In the genomic region with DNA sequence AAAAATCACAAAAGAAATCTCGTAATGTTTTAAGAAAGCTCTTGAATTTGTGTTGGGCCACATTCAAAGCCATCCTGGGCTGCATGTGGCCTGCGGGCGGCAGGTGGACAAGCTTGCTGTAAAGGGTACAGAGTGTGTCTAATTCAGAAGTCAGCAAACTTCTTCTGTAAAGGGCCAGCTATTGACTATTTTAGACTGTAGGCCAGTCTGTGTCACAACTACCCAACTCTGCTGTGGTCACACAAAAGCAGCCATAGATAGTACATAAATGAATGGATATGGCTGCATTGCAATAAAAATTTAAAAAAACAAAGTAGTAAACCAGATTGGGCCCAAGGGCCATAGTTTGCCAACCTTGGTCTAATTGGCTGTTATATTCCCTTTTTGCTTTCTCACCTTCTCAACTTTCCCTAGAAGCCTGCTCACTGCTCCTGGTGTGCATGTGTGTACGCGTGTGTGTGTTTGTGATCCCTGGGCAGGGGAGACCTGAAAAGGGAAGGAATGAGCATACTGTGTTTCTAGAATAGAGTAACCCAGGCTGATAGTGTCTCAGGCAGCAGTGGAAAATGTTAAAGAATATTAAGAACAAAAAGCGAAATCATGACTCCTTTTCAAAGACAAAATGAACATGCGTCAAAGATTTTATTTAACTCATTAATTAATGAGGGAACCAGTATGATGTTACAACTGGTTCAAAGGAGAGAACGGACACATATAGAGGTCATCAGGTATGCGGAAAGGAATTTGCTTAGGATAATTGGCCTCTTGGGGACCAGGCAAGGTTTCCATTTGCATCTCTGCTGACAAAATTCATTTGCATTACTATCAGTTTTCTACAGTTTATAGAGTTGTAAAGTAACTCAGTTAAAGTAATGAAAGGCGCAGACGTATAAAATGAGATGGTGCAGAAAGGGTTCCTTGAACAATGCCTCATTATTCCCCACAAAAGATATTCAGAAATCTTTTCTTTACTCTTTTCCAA, we compare ENCODE assay signal across 12 cellular contexts.
DNase-seq lines count a peak whose midpoint lies in the region; ATAC-seq, FAIRE-seq and TF ChIP-seq lines count a peak whose summit lies in the region.
"Had no signal": no experiment of that assay in that cellular context is flagged by ENCODE, and none has a peak within 500 bp of the region (broad histone marks: within the 10 kb centered on the region; RNA-seq: fewer than 3 reads in every experiment).

No MANE protein-coding gene starts in this region.

- no peak overlapping the region for H3K4me3 Mint-ChIP-seq in neural progenitor cell

- in situ Hi-C loops in G401 (cut with HindIII; ENCODE audit: low sequenced_read_pairs): no loop called here

- peak; percentile 26 for FAIRE-seq in HTR-8/SVneo (lab: Jason Lieb, UNC)

- no peaks in the 10 kb centered on the region for H3K9me3 ChIP-seq in RWPE2 (ENCODE audit: severe bottlenecking)
- no peaks in the 10 kb centered on the region for H3K9me3 ChIP-seq in neural progenitor cell (ENCODE audit: low read depth)
- H3K9me3 ChIP-seq: BLaER1 had no signal

- no peak overlapping the region for H3K27ac Mint-ChIP-seq in neural progenitor cell

- H2AFZ ChIP-seq in neural progenitor cell (replicated peaks): peak overlapping the region; percentile 71

- DNase-seq in HTR-8/SVneo (ENCODE audit: insufficient read length, low spot score): no peak
- no peak for DNase-seq in RWPE2 (ENCODE audit: low spot score)
- DNase-seq in iPS DF 4.7 (ENCODE audit: extremely low read depth, low spot score): peak; percentile 28
- no peak for DNase-seq in neural progenitor cell (ENCODE audit: low spot score)
- DNase-seq in G401 (ENCODE audit: low spot score): no peak
- DNase-seq in NCI-H2227 treated with DMSO at 0.1 percent for 48 hours (lab: John Stamatoyannopoulos, UW): no peak
- no peak for DNase-seq in MV-4-11 (lab: John Stamatoyannopoulos, UW)
- DNase-seq: DMS 273 treated with DMSO at 0.1 percent for 48 hours, GOT3, NCI-H1092 treated with DMSO at 0.1 percent for 48 hours, NCI-H510A had no signal

- H3K4me1 Mint-ChIP-seq in neural progenitor cell: no peaks in the 10 kb centered on the region

- peaks cover 26% of the 10 kb centered on the region for H3K36me3 ChIP-seq in RWPE2 (ENCODE audit: low read depth)
- no peaks in the 10 kb centered on the region for H3K36me3 ChIP-seq in neural progenitor cell
- H3K36me3 ChIP-seq: BLaER1 had no signal

- no peak for TF ChIP-seq CTCF in RWPE2 (IDR thresholded peaks at IDR 0.05; ENCODE audit: poor library complexity, severe bottlenecking)
- TF ChIP-seq CTCF in neural progenitor cell (IDR thresholded peaks at IDR 0.05): no peak

- no peaks in the 10 kb centered on the region for H3K36me3 Mint-ChIP-seq in neural progenitor cell

- no peaks in the 10 kb centered on the region for H3K27me3 ChIP-seq in RWPE2 (ENCODE audit: insufficient read depth, poor library complexity, severe bottlenecking)
- H3K27me3 ChIP-seq in neural progenitor cell: no peaks in the 10 kb centered on the region
- H3K27me3 ChIP-seq: BLaER1 had no signal

- H3K4me3 ChIP-seq in RWPE2 (ENCODE audit: severe bottlenecking) (no peak overlapping the region), neural progenitor cell (no peak overlapping the region)
- H3K4me3 ChIP-seq: BLaER1 had no signal

- no peak; the same call in 2 of the 3 replicates for ATAC-seq in RWPE2 (ENCODE audit: low read depth)

- H3K27me3 Mint-ChIP-seq in neural progenitor cell (ENCODE audit: insufficient read depth, low read depth): no peaks in the 10 kb centered on the region

- H3K4me1 ChIP-seq in RWPE2 (ENCODE audit: insufficient read depth, poor library complexity, severe bottlenecking) (peaks cover 21% of the 10 kb centered on the region), neural progenitor cell (peaks cover 9% of the 10 kb centered on the region)
- H3K4me1 ChIP-seq: BLaER1 had no signal

- no peak overlapping the region for H3K4me2 ChIP-seq in neural progenitor cell
- H3K4me2 ChIP-seq: BLaER1 had no signal

- H3K27ac ChIP-seq in RWPE2 (ENCODE audit: poor library complexity, severe bottlenecking) (peak overlapping the region; percentile 30), neural progenitor cell (no peak overlapping the region)
- H3K27ac ChIP-seq: BLaER1 had no signal

- H3K79me2 ChIP-seq in neural progenitor cell (ENCODE audit: low read depth): no peaks in the 10 kb centered on the region

- H3F3A ChIP-seq in neural progenitor cell (ENCODE audit: low read depth): no peaks in the 10 kb centered on the region

- no peaks in the 10 kb centered on the region for H3K9me3 Mint-ChIP-seq in neural progenitor cell

- H4K20me1 ChIP-seq in neural progenitor cell (ENCODE audit: low read depth): no peaks in the 10 kb centered on the region
- H4K20me1 ChIP-seq: BLaER1 had no signal

- no peak overlapping the region for H3K9ac ChIP-seq in neural progenitor cell
- H3K9ac ChIP-seq: BLaER1 had no signal
